ENCODE assay signal across 1 cellular context in the genomic region with DNA sequence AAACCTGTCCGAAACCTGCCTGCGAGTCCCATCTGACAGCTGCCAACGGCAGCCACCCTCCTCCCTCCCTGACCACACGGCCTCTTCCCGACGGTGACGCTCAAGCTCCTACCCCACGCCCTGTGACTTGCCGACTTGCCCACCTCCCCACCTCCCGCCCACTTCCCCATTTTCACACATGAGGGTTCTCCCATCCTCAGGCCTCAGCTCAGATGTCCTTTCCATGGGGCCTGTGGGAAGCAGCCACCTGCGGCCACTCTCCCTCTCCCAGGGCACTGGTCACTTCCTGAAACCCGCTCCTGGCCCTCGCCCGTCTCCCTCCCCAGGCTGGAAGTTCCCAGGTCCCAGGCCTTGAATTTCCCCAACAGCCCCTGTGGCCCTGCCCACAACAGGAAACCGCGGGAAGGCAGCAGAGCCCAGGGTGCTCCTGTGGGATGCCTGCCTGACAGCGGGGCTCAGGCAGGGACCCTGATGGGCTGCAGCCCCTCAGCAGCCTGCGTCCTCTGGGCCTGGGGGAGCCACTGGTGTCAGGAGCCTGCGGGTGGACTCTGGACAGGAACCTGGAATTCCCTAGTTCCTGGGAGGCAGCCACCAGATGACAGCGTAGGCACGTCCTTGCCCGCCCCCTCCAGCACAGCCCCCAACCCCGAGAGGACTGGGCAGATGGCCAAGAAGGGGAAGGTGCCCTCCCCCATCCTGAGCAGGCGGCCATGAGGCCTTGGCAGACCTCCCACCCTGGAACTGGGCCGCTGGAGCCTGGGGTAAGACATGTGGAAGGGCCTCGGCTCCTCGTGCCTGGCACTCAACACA.
TF ChIP-seq lines count a peak whose summit lies in the region.

No MANE protein-coding gene starts in this region.

TF ChIP-seq in HepG2, 621 proteins besides CTCF, POLR2A, EP300 and RAD21 (continued from another document and continues in another):
- no peak for TF ChIP-seq DZIP1 (CRISPR knock-in tag; IDR thresholded peaks at IDR 0.05)
- TF ChIP-seq RFXANK (CRISPR knock-in tag; IDR thresholded peaks at IDR 0.05): no peak
- no peak for TF ChIP-seq ZNF563 (CRISPR knock-in tag; IDR thresholded peaks at IDR 0.05)
- TF ChIP-seq ZNF33B (CRISPR knock-in tag; IDR thresholded peaks at IDR 0.05): no peak
- no peak for TF ChIP-seq NR2F2 (IDR thresholded peaks at IDR 0.05; ENCODE audit: borderline replicate concordance, low read depth)
- no peak; the same call in 1 of the 2 replicates for TF ChIP-seq ZBTB38 (CRISPR knock-in tag; IDR thresholded peaks at IDR 0.05)
- TF ChIP-seq PHB2 (IDR thresholded peaks at IDR 0.05; ENCODE audit: partially characterized antibody): no peak
- no peak for TF ChIP-seq ZNF362 (CRISPR knock-in tag; IDR thresholded peaks at IDR 0.05; ENCODE audit: borderline replicate concordance)
- no peak for TF ChIP-seq KDM4B (CRISPR knock-in tag; IDR thresholded peaks at IDR 0.05)
- TF ChIP-seq ZNF276 (CRISPR knock-in tag; IDR thresholded peaks at IDR 0.05; ENCODE audit: low read depth): no peak
- TF ChIP-seq ZNF543 (CRISPR knock-in tag; IDR thresholded peaks at IDR 0.05): peak; percentile 100
- peak; percentile 18; the same call in 1 of the 2 replicates for TF ChIP-seq NAIF1 (CRISPR knock-in tag; IDR thresholded peaks at IDR 0.05; ENCODE audit: borderline replicate concordance)
- no peak for TF ChIP-seq CBX5 (CRISPR knock-in tag; IDR thresholded peaks at IDR 0.05; ENCODE audit: borderline replicate concordance)
- TF ChIP-seq ZFP82 (CRISPR knock-in tag; IDR thresholded peaks at IDR 0.05; ENCODE audit: borderline replicate concordance): 0 out of 2 replicates have a peak, but pooled peaks have one; percentile 57
- no peak for TF ChIP-seq GLI4 (CRISPR knock-in tag; IDR thresholded peaks at IDR 0.05; ENCODE audit: borderline replicate concordance)
- TF ChIP-seq ZNF761 (CRISPR knock-in tag; conservative IDR thresholded peaks at IDR 0.05): 0 out of 2 replicates have a peak, but pooled peaks have one; percentile 5
- TF ChIP-seq KLF9 (CRISPR knock-in tag; IDR thresholded peaks at IDR 0.05; ENCODE audit: low read depth): no peak
- TF ChIP-seq TCF12 (IDR thresholded peaks at IDR 0.05): no peak
- TF ChIP-seq TCF12 (CRISPR knock-in tag; IDR thresholded peaks at IDR 0.05): no peak
- no peak for TF ChIP-seq HOXA7 (CRISPR knock-in tag; IDR thresholded peaks at IDR 0.05)
- peak; percentile 39; the same call in 1 of the 2 replicates for TF ChIP-seq ZNF451 (CRISPR knock-in tag; IDR thresholded peaks at IDR 0.05)
- no peak; the same call in 1 of the 2 replicates for TF ChIP-seq TMF1 (CRISPR knock-in tag; IDR thresholded peaks at IDR 0.05; ENCODE audit: low read depth)
- TF ChIP-seq, protein P1, sequence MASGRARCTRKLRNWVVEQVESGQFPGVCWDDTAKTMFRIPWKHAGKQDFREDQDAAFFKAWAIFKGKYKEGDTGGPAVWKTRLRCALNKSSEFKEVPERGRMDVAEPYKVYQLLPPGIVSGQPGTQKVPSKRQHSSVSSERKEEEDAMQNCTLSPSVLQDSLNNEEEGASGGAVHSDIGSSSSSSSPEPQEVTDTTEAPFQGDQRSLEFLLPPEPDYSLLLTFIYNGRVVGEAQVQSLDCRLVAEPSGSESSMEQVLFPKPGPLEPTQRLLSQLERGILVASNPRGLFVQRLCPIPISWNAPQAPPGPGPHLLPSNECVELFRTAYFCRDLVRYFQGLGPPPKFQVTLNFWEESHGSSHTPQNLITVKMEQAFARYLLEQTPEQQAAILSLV (CRISPR knock-in tag; IDR thresholded peaks at IDR 0.05; ENCODE audit: borderline replicate concordance): no peak
- no peak; the same call in 1 of the 2 replicates for TF ChIP-seq ARHGAP35 (CRISPR knock-in tag; IDR thresholded peaks at IDR 0.05; ENCODE audit: borderline replicate concordance)
- no peak for TF ChIP-seq PRDM15 (CRISPR knock-in tag; IDR thresholded peaks at IDR 0.05)
- no peak for TF ChIP-seq ZNF234 (CRISPR knock-in tag; conservative IDR thresholded peaks at IDR 0.05)
- no peak for TF ChIP-seq ZNF510 (CRISPR knock-in tag; IDR thresholded peaks at IDR 0.05; ENCODE audit: low read depth)
- TF ChIP-seq ETV6 (CRISPR knock-in tag; conservative IDR thresholded peaks at IDR 0.05): no peak
- no peak for TF ChIP-seq NPAS2 (CRISPR knock-in tag; IDR thresholded peaks at IDR 0.05; ENCODE audit: borderline replicate concordance)
- no peak for TF ChIP-seq ZNF678 (CRISPR knock-in tag; IDR thresholded peaks at IDR 0.05)
- TF ChIP-seq KDM1A (CRISPR knock-in tag; IDR thresholded peaks at IDR 0.05): no peak
- TF ChIP-seq RXRB (CRISPR knock-in tag; IDR thresholded peaks at IDR 0.05; ENCODE audit: borderline replicate concordance): no peak
- no peak for TF ChIP-seq EZH2 (conservative IDR thresholded peaks at IDR 0.05; ENCODE audit: low read depth, low read length)
- no peak for TF ChIP-seq RFX1 (IDR thresholded peaks at IDR 0.05)
- TF ChIP-seq GFI1 (CRISPR knock-in tag; IDR thresholded peaks at IDR 0.05; ENCODE audit: borderline replicate concordance): no peak
- no peak for TF ChIP-seq ZNF749 (CRISPR knock-in tag; IDR thresholded peaks at IDR 0.05; ENCODE audit: borderline replicate concordance)
- no peak for TF ChIP-seq TOPORS (CRISPR knock-in tag; IDR thresholded peaks at IDR 0.05)
- no peak for TF ChIP-seq FOXO1 (CRISPR knock-in tag; IDR thresholded peaks at IDR 0.05)
- TF ChIP-seq DR1 (CRISPR knock-in tag; IDR thresholded peaks at IDR 0.05): no peak
- no peak for TF ChIP-seq ZBTB14 (CRISPR knock-in tag; IDR thresholded peaks at IDR 0.05)
- peak; percentile 37; the same call in 1 of the 2 replicates for TF ChIP-seq SALL1 (CRISPR knock-in tag; IDR thresholded peaks at IDR 0.05)
- TF ChIP-seq ZNF576 (CRISPR knock-in tag; IDR thresholded peaks at IDR 0.05): no peak
- no peak for TF ChIP-seq XRCC5 (optimal IDR thresholded peaks at IDR 0.05; ENCODE audit: low read length)
- no peak for TF ChIP-seq BORCS8-MEF2B (CRISPR knock-in tag; IDR thresholded peaks at IDR 0.05)
- TF ChIP-seq TBX2 (CRISPR knock-in tag; IDR thresholded peaks at IDR 0.05; ENCODE audit: borderline replicate concordance): peak; percentile 67
- no peak for TF ChIP-seq MAX (IDR thresholded peaks at IDR 0.05)
- TF ChIP-seq GABPB1 (CRISPR knock-in tag; IDR thresholded peaks at IDR 0.05): peak; percentile 1
- TF ChIP-seq ZNF124 (CRISPR knock-in tag; IDR thresholded peaks at IDR 0.05): no peak
- no peak for TF ChIP-seq ZFP90 (CRISPR knock-in tag; IDR thresholded peaks at IDR 0.05; ENCODE audit: borderline replicate concordance)
- TF ChIP-seq MTA3 (CRISPR knock-in tag; IDR thresholded peaks at IDR 0.05): no peak
- TF ChIP-seq AGO1 (IDR thresholded peaks at IDR 0.05; ENCODE audit: low read depth, low read length, poor library complexity, severe bottlenecking): no peak
- no peak for TF ChIP-seq DNMT3B (CRISPR knock-in tag; conservative IDR thresholded peaks at IDR 0.05)
- TF ChIP-seq HNRNPUL1 (IDR thresholded peaks at IDR 0.05; ENCODE audit: low read depth, low read length): no peak
- TF ChIP-seq EHMT2 (IDR thresholded peaks at IDR 0.05; ENCODE audit: borderline replicate concordance, low read depth, low read length): no peak
- TF ChIP-seq GATA4 (IDR thresholded peaks at IDR 0.05; ENCODE audit: borderline replicate concordance, low read depth): no peak
- TF ChIP-seq CHCHD3 (CRISPR knock-in tag; IDR thresholded peaks at IDR 0.05): no peak
- TF ChIP-seq GATAD2A (CRISPR knock-in tag; IDR thresholded peaks at IDR 0.05): 0 out of 2 replicates have a peak, but pooled peaks have one; percentile 10
- no peak for TF ChIP-seq ZNF530 (CRISPR knock-in tag; IDR thresholded peaks at IDR 0.05; ENCODE audit: low read depth)
- TF ChIP-seq, protein P2, sequence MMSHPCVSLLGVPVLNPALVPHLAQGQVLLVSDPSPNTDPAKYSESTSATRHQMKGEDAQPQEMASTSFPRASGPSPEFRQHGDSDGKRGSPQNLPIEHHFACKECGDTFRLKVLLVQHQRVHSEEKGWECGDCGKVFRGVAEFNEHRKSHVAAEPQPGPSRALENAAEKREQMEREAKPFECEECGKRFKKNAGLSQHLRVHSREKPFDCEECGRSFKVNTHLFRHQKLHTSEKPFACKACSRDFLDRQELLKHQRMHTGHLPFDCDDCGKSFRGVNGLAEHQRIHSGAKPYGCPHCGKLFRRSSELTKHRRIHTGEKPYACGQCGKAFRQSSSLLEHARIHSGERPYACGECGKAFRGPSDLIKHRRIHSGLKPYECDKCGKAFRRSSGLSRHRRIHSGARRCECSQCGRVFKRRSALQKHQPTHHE (CRISPR knock-in tag; IDR thresholded peaks at IDR 0.05; ENCODE audit: borderline replicate concordance): no peak; the same call in 1 of the 2 replicates
- TF ChIP-seq ZNF644 (CRISPR knock-in tag; IDR thresholded peaks at IDR 0.05; ENCODE audit: low read depth): no peak
